In the genomic region with DNA sequence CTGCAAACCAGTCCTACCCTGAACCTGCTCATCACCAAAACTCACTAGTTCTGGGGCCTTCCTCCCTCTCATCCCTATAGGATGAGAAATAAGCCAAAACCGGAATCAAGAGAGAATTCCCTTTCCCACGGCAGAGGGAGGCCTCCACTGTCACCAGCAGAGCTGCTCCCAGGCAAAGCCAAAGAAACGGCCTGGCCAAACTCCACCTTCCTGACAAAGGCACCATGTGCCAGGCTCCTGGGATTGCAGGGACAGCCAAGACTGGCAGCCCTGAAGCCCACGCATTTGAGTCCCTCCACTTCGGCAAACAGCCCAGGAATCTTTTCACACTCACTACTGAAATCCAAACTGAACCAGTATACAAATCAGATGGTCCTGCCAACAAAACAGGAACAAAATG, we compare ENCODE assay signal across 13 cellular contexts. TPM values are rescaled to one million over a fixed set of nuclear protein-coding genes. Genes with fewer than 3 reads are reported as not detected.
DNase-seq lines count a peak whose midpoint lies in the region; ATAC-seq and TF ChIP-seq lines count a peak whose summit lies in the region.
"Had no signal": no experiment of that assay in that cellular context is flagged by ENCODE, and none has a peak within 500 bp of the region (broad histone marks: within the 10 kb centered on the region; RNA-seq: fewer than 3 reads in every experiment).

No MANE protein-coding gene starts in this region.

- TF ChIP-seq CTCF in 22Rv1 (IDR thresholded peaks at IDR 0.05) (no peak), PC-3 (conservative IDR thresholded peaks at IDR 0.05; ENCODE audit: low read depth, low read length) (no peak)

- no peak overlapping the region for H3K4me3 Mint-ChIP-seq in activated T-helper 1 cell treated with anti-CD3 and anti-CD28 coated beads, Interleukin-12 subunit alpha, Interleukin-12 subunit beta, Interleukin-2, Interleukin-4 antibody, amounts not matched to agents 30 ng/mL and 10 ng/mL and 1 ng/mL, durations not matched to agents 14 hours and 24 hours and 36 hours

- peaks cover 51% of the 10 kb centered on the region for H3K4me1 Mint-ChIP-seq in activated T-helper 1 cell treated with anti-CD3 and anti-CD28 coated beads, Interleukin-12 subunit alpha, Interleukin-12 subunit beta, Interleukin-2, Interleukin-4 antibody, amounts not matched to agents 30 ng/mL and 10 ng/mL and 1 ng/mL, durations not matched to agents 14 hours and 24 hours and 36 hours (ENCODE audit: low read depth)

- H4K20me1 ChIP-seq in PC-3 (ENCODE audit: low read length): 0 out of 2 replicates have a peak, but pooled peaks cover 3% of the 10 kb centered on the region

- no peak overlapping the region for H3K9ac ChIP-seq in PC-3 (ENCODE audit: low read length)
- H3K9ac ChIP-seq: parathyroid adenoma, SK-N-SH had no signal

- POLR2A ChIA-PET in PC-3 (lab: Charles Lee; ENCODE audit: unreplicated experiment): no interaction called here

- H3F3A ChIP-seq in PC-3 (ENCODE audit: low read length, unreplicated experiment): no peaks in the 10 kb centered on the region

- DNase-seq in NCI-H526 treated with DMSO at 0.1 percent for 48 hours (lab: John Stamatoyannopoulos, UW) (peak; percentile 75), globus pallidus (ENCODE audit: low spot score) (peak; percentile 53), nucleus accumbens (lab: John Stamatoyannopoulos, UW) (peak in 43 of 56 donors; percentile 5 to 77 (median 32)), GM19238 (ENCODE audit: insufficient read length, low spot score) (no peak), PC-3 (no peak), HAP-1 (ENCODE audit: low spot score in 2 of 2) (no peak)
- no peak for DNase-seq in activated T-helper 1 cell treated with anti-CD3 and anti-CD28 coated beads, Interleukin-12 subunit alpha, Interleukin-12 subunit beta, Interleukin-2, Interleukin-4 antibody, amounts not matched to agents 30 ng/mL and 10 ng/mL and 1 ng/mL, durations not matched to agents 14 hours and 24 hours and 36 hours (ENCODE audit: low spot score)
- DNase-seq: activated gamma-delta T cell, cortex of kidney, NCI-H774, SK-N-SH had no signal

- CTCF ChIA-PET in PC-3 (lab: Charles Lee): no interaction called here

- BruUV-seq in PC-3 (replicated peaks; lab: Mats Ljungman, UMichigan): no TSS peak

- H3K9me2 ChIP-seq in PC-3 (replicated peaks; ENCODE audit: low read length): no peaks in the 10 kb centered on the region
- H3K9me2 ChIP-seq: SK-N-SH had no signal

- H3K4me3 ChIP-seq in PC-3 (ENCODE audit: low read length) (no peak overlapping the region), HAP-1 (no peak overlapping the region)

- no peaks in the 10 kb centered on the region for H3K9me3 Mint-ChIP-seq in activated T-helper 1 cell treated with anti-CD3 and anti-CD28 coated beads, Interleukin-12 subunit alpha, Interleukin-12 subunit beta, Interleukin-2, Interleukin-4 antibody, amounts not matched to agents 30 ng/mL and 10 ng/mL and 1 ng/mL, durations not matched to agents 14 hours and 24 hours and 36 hours

- H3K79me2 ChIP-seq in PC-3 (ENCODE audit: low read length): no peaks in the 10 kb centered on the region
- H3K79me2 ChIP-seq: parathyroid adenoma had no signal

- no peaks in the 10 kb centered on the region for H3K27me3 Mint-ChIP-seq in activated T-helper 1 cell treated with anti-CD3 and anti-CD28 coated beads, Interleukin-12 subunit alpha, Interleukin-12 subunit beta, Interleukin-2, Interleukin-4 antibody, amounts not matched to agents 30 ng/mL and 10 ng/mL and 1 ng/mL, durations not matched to agents 14 hours and 24 hours and 36 hours (ENCODE audit: insufficient read depth)

- H3K4me2 ChIP-seq in PC-3 (ENCODE audit: low read length): no peak overlapping the region
- H3K4me2 ChIP-seq: SK-N-SH had no signal

- H3K27me3 ChIP-seq in PC-3 (ENCODE audit: low read length) (no peaks in the 10 kb centered on the region), HAP-1 (ENCODE audit: low read depth) (no peaks in the 10 kb centered on the region)

- no peak for ATAC-seq in PC-3

- intact Hi-C loops in PC-3 (cut with micrococcal nuclease): no loop called here
- intact Hi-C loops in activated T-helper 1 cell treated with anti-CD3 and anti-CD28 coated beads, Interleukin-12 subunit alpha, Interleukin-12 subunit beta, Interleukin-2, Interleukin-4 antibody, amounts not matched to agents 30 ng/mL and 10 ng/mL and 1 ng/mL, durations not matched to agents 14 hours and 24 hours and 36 hours (cut with micrococcal nuclease): no loop called here

- H3K36me3 Mint-ChIP-seq in activated T-helper 1 cell treated with anti-CD3 and anti-CD28 coated beads, Interleukin-12 subunit alpha, Interleukin-12 subunit beta, Interleukin-2, Interleukin-4 antibody, amounts not matched to agents 30 ng/mL and 10 ng/mL and 1 ng/mL, durations not matched to agents 14 hours and 24 hours and 36 hours (ENCODE audit: low read depth): no peaks in the 10 kb centered on the region

- in situ Hi-C loops in HAP-1 (cut with MboI; ENCODE audit: low sequenced_read_pairs): no loop called here

- H3K27ac Mint-ChIP-seq in activated T-helper 1 cell treated with anti-CD3 and anti-CD28 coated beads, Interleukin-12 subunit alpha, Interleukin-12 subunit beta, Interleukin-2, Interleukin-4 antibody, amounts not matched to agents 30 ng/mL and 10 ng/mL and 1 ng/mL, durations not matched to agents 14 hours and 24 hours and 36 hours: no peak overlapping the region

- H3K27ac ChIP-seq in 22Rv1: 0 out of 2 replicates have a peak overlapping the region, but pooled peaks have one; percentile 10
- H3K27ac ChIP-seq in PC-3 (ENCODE audit: low read length): no peak overlapping the region
- H3K27ac ChIP-seq: parathyroid adenoma had no signal

- H2AFZ ChIP-seq in PC-3 (ENCODE audit: low read length): no peak overlapping the region
- H2AFZ ChIP-seq: parathyroid adenoma had no signal

- H3K9me3 ChIP-seq in PC-3 (ENCODE audit: low read length): no peaks in the 10 kb centered on the region
- H3K9me3 ChIP-seq in HAP-1: no peaks in the 10 kb centered on the region
- H3K9me3 ChIP-seq: SK-N-SH had no signal

- H3K4me1 ChIP-seq in PC-3 (ENCODE audit: insufficient read depth, low read length): peaks cover 4% of the 10 kb centered on the region
- no peaks in the 10 kb centered on the region for H3K4me1 ChIP-seq in HAP-1

- H3K36me3 ChIP-seq in PC-3 (ENCODE audit: low read depth, low read length): no peaks in the 10 kb centered on the region
- H3K36me3 ChIP-seq in HAP-1 (replicated peaks): no peaks in the 10 kb centered on the region

RNA-seq across cellular contexts. Expression of a gene that starts 6.2 kb away (rescaled TPM):
- total RNA-seq in PC-3 (2014; rRNA removed): 23.0 and 34.2 TPM in 2 replicates
- 33.4 and 34.8 TPM in 2 replicates for total RNA-seq in activated T-helper 1 cell treated with anti-CD3 and anti-CD28 coated beads, Interleukin-12 subunit alpha, Interleukin-12 subunit beta, Interleukin-2, Interleukin-4 antibody, amounts not matched to agents 30 ng/mL and 10 ng/mL and 1 ng/mL, durations not matched to agents 14 hours and 24 hours and 36 hours

Comparison
In these comparisons a context has a peak if more than half of its experiments do, and no peak if none do; other contexts are left out.
1. DNase-seq: peak in NCI-H526 treated with DMSO at 0.1 percent for 48 hours (single experiment), globus pallidus (single experiment) and nucleus accumbens (43 of 56); none in GM19238 (single experiment), PC-3 (single experiment), activated T-helper 1 cell treated with anti-CD3 and anti-CD28 coated beads, Interleukin-12 subunit alpha, Interleukin-12 subunit beta, Interleukin-2, Interleukin-4 antibody, amounts not matched to agents 30 ng/mL and 10 ng/mL and 1 ng/mL, durations not matched to agents 14 hours and 24 hours and 36 hours (single experiment) and HAP-1 (0 of 2).